ENCODE assay signal across 1 cellular context in the genomic region with DNA sequence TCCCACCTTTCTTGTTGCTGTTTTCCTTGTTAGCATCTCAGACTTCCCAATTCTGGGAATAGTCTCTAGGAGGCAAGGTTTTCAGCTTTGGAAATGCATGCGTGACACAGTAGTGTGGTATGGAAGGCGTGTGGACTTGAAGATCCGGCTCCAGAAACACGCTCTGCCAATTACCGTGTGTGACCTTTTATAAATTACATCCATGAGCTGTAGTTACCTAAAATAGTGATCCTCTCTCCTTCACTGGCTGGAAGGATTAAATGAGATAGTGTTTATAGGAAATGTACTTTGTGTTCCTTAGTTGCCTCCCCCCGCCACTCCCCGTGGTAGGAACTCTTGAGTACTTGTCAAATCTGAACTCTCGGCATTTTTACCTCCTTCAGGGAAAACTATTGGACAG.
TF ChIP-seq lines count a peak whose summit lies in the region.

No MANE protein-coding gene starts in this region.

TF ChIP-seq in K562, 482 proteins besides CTCF, POLR2A, EP300 and RAD21 (continued from another document):
- TF ChIP-seq, protein P1, sequence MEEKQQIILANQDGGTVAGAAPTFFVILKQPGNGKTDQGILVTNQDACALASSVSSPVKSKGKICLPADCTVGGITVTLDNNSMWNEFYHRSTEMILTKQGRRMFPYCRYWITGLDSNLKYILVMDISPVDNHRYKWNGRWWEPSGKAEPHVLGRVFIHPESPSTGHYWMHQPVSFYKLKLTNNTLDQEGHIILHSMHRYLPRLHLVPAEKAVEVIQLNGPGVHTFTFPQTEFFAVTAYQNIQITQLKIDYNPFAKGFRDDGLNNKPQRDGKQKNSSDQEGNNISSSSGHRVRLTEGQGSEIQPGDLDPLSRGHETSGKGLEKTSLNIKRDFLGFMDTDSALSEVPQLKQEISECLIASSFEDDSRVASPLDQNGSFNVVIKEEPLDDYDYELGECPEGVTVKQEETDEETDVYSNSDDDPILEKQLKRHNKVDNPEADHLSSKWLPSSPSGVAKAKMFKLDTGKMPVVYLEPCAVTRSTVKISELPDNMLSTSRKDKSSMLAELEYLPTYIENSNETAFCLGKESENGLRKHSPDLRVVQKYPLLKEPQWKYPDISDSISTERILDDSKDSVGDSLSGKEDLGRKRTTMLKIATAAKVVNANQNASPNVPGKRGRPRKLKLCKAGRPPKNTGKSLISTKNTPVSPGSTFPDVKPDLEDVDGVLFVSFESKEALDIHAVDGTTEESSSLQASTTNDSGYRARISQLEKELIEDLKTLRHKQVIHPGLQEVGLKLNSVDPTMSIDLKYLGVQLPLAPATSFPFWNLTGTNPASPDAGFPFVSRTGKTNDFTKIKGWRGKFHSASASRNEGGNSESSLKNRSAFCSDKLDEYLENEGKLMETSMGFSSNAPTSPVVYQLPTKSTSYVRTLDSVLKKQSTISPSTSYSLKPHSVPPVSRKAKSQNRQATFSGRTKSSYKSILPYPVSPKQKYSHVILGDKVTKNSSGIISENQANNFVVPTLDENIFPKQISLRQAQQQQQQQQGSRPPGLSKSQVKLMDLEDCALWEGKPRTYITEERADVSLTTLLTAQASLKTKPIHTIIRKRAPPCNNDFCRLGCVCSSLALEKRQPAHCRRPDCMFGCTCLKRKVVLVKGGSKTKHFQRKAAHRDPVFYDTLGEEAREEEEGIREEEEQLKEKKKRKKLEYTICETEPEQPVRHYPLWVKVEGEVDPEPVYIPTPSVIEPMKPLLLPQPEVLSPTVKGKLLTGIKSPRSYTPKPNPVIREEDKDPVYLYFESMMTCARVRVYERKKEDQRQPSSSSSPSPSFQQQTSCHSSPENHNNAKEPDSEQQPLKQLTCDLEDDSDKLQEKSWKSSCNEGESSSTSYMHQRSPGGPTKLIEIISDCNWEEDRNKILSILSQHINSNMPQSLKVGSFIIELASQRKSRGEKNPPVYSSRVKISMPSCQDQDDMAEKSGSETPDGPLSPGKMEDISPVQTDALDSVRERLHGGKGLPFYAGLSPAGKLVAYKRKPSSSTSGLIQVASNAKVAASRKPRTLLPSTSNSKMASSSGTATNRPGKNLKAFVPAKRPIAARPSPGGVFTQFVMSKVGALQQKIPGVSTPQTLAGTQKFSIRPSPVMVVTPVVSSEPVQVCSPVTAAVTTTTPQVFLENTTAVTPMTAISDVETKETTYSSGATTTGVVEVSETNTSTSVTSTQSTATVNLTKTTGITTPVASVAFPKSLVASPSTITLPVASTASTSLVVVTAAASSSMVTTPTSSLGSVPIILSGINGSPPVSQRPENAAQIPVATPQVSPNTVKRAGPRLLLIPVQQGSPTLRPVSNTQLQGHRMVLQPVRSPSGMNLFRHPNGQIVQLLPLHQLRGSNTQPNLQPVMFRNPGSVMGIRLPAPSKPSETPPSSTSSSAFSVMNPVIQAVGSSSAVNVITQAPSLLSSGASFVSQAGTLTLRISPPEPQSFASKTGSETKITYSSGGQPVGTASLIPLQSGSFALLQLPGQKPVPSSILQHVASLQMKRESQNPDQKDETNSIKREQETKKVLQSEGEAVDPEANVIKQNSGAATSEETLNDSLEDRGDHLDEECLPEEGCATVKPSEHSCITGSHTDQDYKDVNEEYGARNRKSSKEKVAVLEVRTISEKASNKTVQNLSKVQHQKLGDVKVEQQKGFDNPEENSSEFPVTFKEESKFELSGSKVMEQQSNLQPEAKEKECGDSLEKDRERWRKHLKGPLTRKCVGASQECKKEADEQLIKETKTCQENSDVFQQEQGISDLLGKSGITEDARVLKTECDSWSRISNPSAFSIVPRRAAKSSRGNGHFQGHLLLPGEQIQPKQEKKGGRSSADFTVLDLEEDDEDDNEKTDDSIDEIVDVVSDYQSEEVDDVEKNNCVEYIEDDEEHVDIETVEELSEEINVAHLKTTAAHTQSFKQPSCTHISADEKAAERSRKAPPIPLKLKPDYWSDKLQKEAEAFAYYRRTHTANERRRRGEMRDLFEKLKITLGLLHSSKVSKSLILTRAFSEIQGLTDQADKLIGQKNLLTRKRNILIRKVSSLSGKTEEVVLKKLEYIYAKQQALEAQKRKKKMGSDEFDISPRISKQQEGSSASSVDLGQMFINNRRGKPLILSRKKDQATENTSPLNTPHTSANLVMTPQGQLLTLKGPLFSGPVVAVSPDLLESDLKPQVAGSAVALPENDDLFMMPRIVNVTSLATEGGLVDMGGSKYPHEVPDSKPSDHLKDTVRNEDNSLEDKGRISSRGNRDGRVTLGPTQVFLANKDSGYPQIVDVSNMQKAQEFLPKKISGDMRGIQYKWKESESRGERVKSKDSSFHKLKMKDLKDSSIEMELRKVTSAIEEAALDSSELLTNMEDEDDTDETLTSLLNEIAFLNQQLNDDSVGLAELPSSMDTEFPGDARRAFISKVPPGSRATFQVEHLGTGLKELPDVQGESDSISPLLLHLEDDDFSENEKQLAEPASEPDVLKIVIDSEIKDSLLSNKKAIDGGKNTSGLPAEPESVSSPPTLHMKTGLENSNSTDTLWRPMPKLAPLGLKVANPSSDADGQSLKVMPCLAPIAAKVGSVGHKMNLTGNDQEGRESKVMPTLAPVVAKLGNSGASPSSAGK (IDR thresholded peaks at IDR 0.05) = no peak
- TF ChIP-seq ZNF133 (CRISPR knock-in tag; IDR thresholded peaks at IDR 0.05) (no peak), ELF4 (CRISPR knock-in tag; IDR thresholded peaks at IDR 0.05) (no peak), FOSL1 (tag; conservative IDR thresholded peaks at IDR 0.05) (no peak), PHTF2 (CRISPR knock-in tag; IDR thresholded peaks at IDR 0.05) (no peak), CEBPG (CRISPR knock-in tag; IDR thresholded peaks at IDR 0.05) (no peak), CEBPG (tag; conservative IDR thresholded peaks at IDR 0.05 in 1 of 2, IDR thresholded peaks at IDR 0.05 in 1 of 2) (no peak)
